In genomic region chr1:234722904-234723588, GRCh38 we compare ENCODE assay signal across 8 cellular contexts.
A peak's percentile ranks its signal among the peaks of the same experiment; 100 is the strongest.
DNase-seq lines count a peak whose midpoint lies in the region; ATAC-seq and TF ChIP-seq lines count a peak whose summit lies in the region.

No MANE protein-coding gene starts in this region.

- peak; percentile 9 for ATAC-seq in CD4-positive, alpha-beta T cell (ENCODE audit: poor library complexity)
- no peak for ATAC-seq in activated CD8-positive, alpha-beta T cell treated with anti-CD3 and anti-CD28 coated beads, Interleukin-2, amount 10 ng/mL, durations not matched to agents 7 days and 5 days
- no peak for ATAC-seq in HG03045 (IDR thresholded peaks at IDR 0.05; ENCODE audit: unreplicated experiment)

- H3K27ac Mint-ChIP-seq in CD4-positive, alpha-beta T cell = peak overlapping the region; percentile 93
- H3K27ac Mint-ChIP-seq in activated CD8-positive, alpha-beta T cell treated with anti-CD3 and anti-CD28 coated beads, Interleukin-2, amount 10 ng/mL, durations not matched to agents 7 days and 5 days = peak overlapping the region; percentile 93

- H3K27me3 ChIP-seq in CD4-positive, alpha-beta T cell (ENCODE audit: control insufficient read depth, insufficient read depth, low read length) = no peaks in the 10 kb centered on the region
- no peaks in the 10 kb centered on the region for H3K27me3 ChIP-seq in muscle layer of colon (ENCODE audit: control insufficient read depth in 1 of 2, insufficient read depth in 2 of 2, low read length in 2 of 2)

- POLR2A ChIA-PET in CD4-positive, alpha-beta T cell (lab: Charles Lee) = interaction anchor here (0.8 to 7.3 kb wide), 21 partner anchors 7 to 361 kb away, joined by 3 to 238 read pairs (median 6); partner anchors contain the start of gene IRF2BP2
- POLR2A ChIA-PET in activated CD8-positive, alpha-beta T cell treated with anti-CD3 and anti-CD28 coated beads, Interleukin-2, amount 10 ng/mL, durations not matched to agents 7 days and 5 days (lab: Charles Lee) = interaction anchor here (0.6 to 6.7 kb wide), 17 partner anchors 9 to 361 kb away, joined by 3 to 153 read pairs (median 7); partner anchors contain the start of gene IRF2BP2

- peaks cover 93% of the 10 kb centered on the region for H3K4me1 Mint-ChIP-seq in CD4-positive, alpha-beta T cell (ENCODE audit: low read depth)
- H3K4me1 Mint-ChIP-seq in activated CD8-positive, alpha-beta T cell treated with anti-CD3 and anti-CD28 coated beads, Interleukin-2, amount 10 ng/mL, durations not matched to agents 7 days and 5 days (ENCODE audit: low read depth) = peaks cover 69% of the 10 kb centered on the region

- no peaks in the 10 kb centered on the region for H3K36me3 ChIP-seq in muscle layer of colon (ENCODE audit: insufficient read depth, low read length)

- no peaks in the 10 kb centered on the region for H3K27me3 Mint-ChIP-seq in CD4-positive, alpha-beta T cell
- no peaks in the 10 kb centered on the region for H3K27me3 Mint-ChIP-seq in activated CD8-positive, alpha-beta T cell treated with anti-CD3 and anti-CD28 coated beads, Interleukin-2, amount 10 ng/mL, durations not matched to agents 7 days and 5 days (ENCODE audit: low read depth)

- H3K4me1 ChIP-seq in muscle layer of colon (ENCODE audit: insufficient read depth, low read length) = peaks cover 92% of the 10 kb centered on the region

- no peaks in the 10 kb centered on the region for H3K9me3 Mint-ChIP-seq in CD4-positive, alpha-beta T cell
- H3K9me3 Mint-ChIP-seq in activated CD8-positive, alpha-beta T cell treated with anti-CD3 and anti-CD28 coated beads, Interleukin-2, amount 10 ng/mL, durations not matched to agents 7 days and 5 days (ENCODE audit: insufficient read depth) = no peaks in the 10 kb centered on the region

- CTCF ChIA-PET in CD4-positive, alpha-beta T cell (lab: Charles Lee) = interaction anchor here (0.6 to 2.2 kb wide), 8 partner anchors 8 to 361 kb away, joined by 3 to 17 read pairs (median 3); no protein-coding TSS in a partner anchor
- CTCF ChIA-PET in activated CD8-positive, alpha-beta T cell treated with anti-CD3 and anti-CD28 coated beads, Interleukin-2, amount 10 ng/mL, durations not matched to agents 7 days and 5 days (lab: Charles Lee) = interaction anchor here (0.8 to 5.3 kb wide), 12 partner anchors 11 to 289 kb away, joined by 3 to 75 read pairs (median 4); partner anchors contain the start of gene IRF2BP2

- peak overlapping the region; percentile 76 for H3K4me3 Mint-ChIP-seq in CD4-positive, alpha-beta T cell
- H3K4me3 Mint-ChIP-seq in activated CD8-positive, alpha-beta T cell treated with anti-CD3 and anti-CD28 coated beads, Interleukin-2, amount 10 ng/mL, durations not matched to agents 7 days and 5 days = peak overlapping the region; percentile 66

- H3K27ac ChIP-seq in CD4-positive, alpha-beta T cell (ENCODE audit: low read depth, low read length) = peak overlapping the region; percentile 98
- peak overlapping the region; percentile 98 for H3K27ac ChIP-seq in muscle layer of colon (ENCODE audit: low read depth, low read length)

- TF ChIP-seq CTCF in CD4-positive, alpha-beta T cell (IDR thresholded peaks at IDR 0.05) = no peak

- H3K4me3 ChIP-seq in muscle layer of colon (ENCODE audit: low read depth in 1 of 2, low read length in 2 of 2) = peak overlapping the region in 1 of 2 donors; percentile 33

- intact Hi-C loops in CD4-positive, alpha-beta T cell (cut with DNase I, micrococcal nuclease) = loop anchor here (2.0 to 10.0 kb wide), 2 partner anchors 48 to 202 kb away; no protein-coding TSS in a partner anchor

- DNase-seq in CD4-positive, alpha-beta T cell = peak in 9 of 10 experiments; percentile 38 to 62 (median 51)
- DNase-seq in NCI-H2227 (lab: John Stamatoyannopoulos, UW; ENCODE audit: unreplicated experiment) (peak; percentile 60), DMS53 treated with DMSO at 0.1 percent for 48 hours (lab: John Stamatoyannopoulos, UW; ENCODE audit: unreplicated experiment) (no peak)
- peak; percentile 47 for DNase-seq in activated CD8-positive, alpha-beta T cell treated with anti-CD3 and anti-CD28 coated beads, Interleukin-2, amount 10 ng/mL, durations not matched to agents 7 days and 5 days
- DNase-seq in effector CD8-positive, alpha-beta T cell (lab: John Stamatoyannopoulos, UW) = peak; percentile 20
- DNase-seq in stimulated activated CD8-positive, alpha-beta memory T cell treated with anti-CD3 and anti-CD28 coated beads, Interleukin-4, amount 100 ng/mL, for 24 hours (ENCODE audit: low read depth) = peak; percentile 56

- H3K9me3 ChIP-seq in CD4-positive, alpha-beta T cell (ENCODE audit: control insufficient read depth, low read length) = no peaks in the 10 kb centered on the region
- no peaks in the 10 kb centered on the region for H3K9me3 ChIP-seq in muscle layer of colon (ENCODE audit: low read length)

- H3K9ac ChIP-seq in muscle layer of colon (ENCODE audit: low read length) = peak overlapping the region; percentile 72

- no peaks in the 10 kb centered on the region for H3K36me3 Mint-ChIP-seq in CD4-positive, alpha-beta T cell (ENCODE audit: low read depth)
- peaks cover 3% of the 10 kb centered on the region for H3K36me3 Mint-ChIP-seq in activated CD8-positive, alpha-beta T cell treated with anti-CD3 and anti-CD28 coated beads, Interleukin-2, amount 10 ng/mL, durations not matched to agents 7 days and 5 days (ENCODE audit: low read depth)
